ENCODE assay signal across 26 cellular contexts in genomic region chr2:236688563-236689392, GRCh38.
A peak's percentile ranks its signal among the peaks of the same experiment; 100 is the strongest.
DNase-seq lines count a peak whose midpoint lies in the region; ATAC-seq and TF ChIP-seq lines count a peak whose summit lies in the region.
"Had no signal": no experiment of that assay in that cellular context is flagged by ENCODE, and none has a peak within 500 bp of the region (broad histone marks: within the 10 kb centered on the region; RNA-seq: fewer than 3 reads in every experiment).

No MANE protein-coding gene starts in this region.

- CTCF ChIA-PET in RWPE1 (lab: Yijun Ruan, JAX), result interaction anchor here (0.6 kb wide), 1 partner anchor 46 kb away, joined by 4 read pairs; no protein-coding TSS in a partner anchor

- H4K20me1 ChIP-seq in GM23338 (replicated peaks; ENCODE audit: insufficient read depth), result no peaks in the 10 kb centered on the region

- H3K4me1 ChIP-seq in GM23338 (ENCODE audit: insufficient read depth) (peaks cover 8% of the 10 kb centered on the region; the same call in 1 of the 2 replicates), foreskin keratinocyte (peaks cover 29% of the 10 kb centered on the region), trophoblast cell (ENCODE audit: control insufficient read depth in 1 of 2, insufficient read depth in 2 of 2, low read length in 2 of 2) (peaks cover 24 to 30% of the 10 kb centered on the region in 2 experiments)
- H3K4me1 ChIP-seq: parathyroid adenoma, Peyer's patch had no signal

- H3K4me3 ChIP-seq in GM23338, result no peak overlapping the region
- peak overlapping the region; percentile 37 for H3K4me3 ChIP-seq in trophoblast cell (ENCODE audit: low read depth, low read length)
- H3K4me3 ChIP-seq: esophagus squamous epithelium, gastroesophageal sphincter, Peyer's patch, vagina had no signal

- H3K4me1 Mint-ChIP-seq in GM23338, result peaks cover 32% of the 10 kb centered on the region
- H3K4me1 Mint-ChIP-seq: naive thymus-derived CD8-positive, alpha-beta T cell had no signal

- TF ChIP-seq CTCF in GM23338 (conservative IDR thresholded peaks at IDR 0.05; ENCODE audit: low read depth in 2 of 2) (no peak), RWPE1 (conservative IDR thresholded peaks at IDR 0.05; ENCODE audit: low read depth) (no peak), foreskin keratinocyte (conservative IDR thresholded peaks at IDR 0.05) (no peak)

- no peak overlapping the region for H3K4ac ChIP-seq in trophoblast cell (ENCODE audit: low read depth, low read length)

- H2AK5ac ChIP-seq in trophoblast cell (ENCODE audit: low read length), result peak overlapping the region; percentile 79

- H3K9me3 ChIP-seq in trophoblast cell (ENCODE audit: insufficient read depth, low read depth, low read length), result peaks cover 1% of the 10 kb centered on the region
- H3K9me3 ChIP-seq: esophagus squamous epithelium, gastroesophageal sphincter, Peyer's patch, SK-N-SH, vagina had no signal

- H3K4me2 ChIP-seq in GM23338, result no peak overlapping the region
- no peak overlapping the region for H3K4me2 ChIP-seq in trophoblast cell (ENCODE audit: low read length)
- H3K4me2 ChIP-seq: SK-N-SH had no signal

- H3K36me3 Mint-ChIP-seq in GM23338 (ENCODE audit: low read depth), result no peaks in the 10 kb centered on the region
- H3K36me3 Mint-ChIP-seq: activated naive CD8-positive, alpha-beta T cell; CD8-positive, alpha-beta T cell; naive thymus-derived CD8-positive, alpha-beta T cell had no signal

- peak overlapping the region; percentile 76 for H2AFZ ChIP-seq in GM23338
- no peak overlapping the region for H2AFZ ChIP-seq in trophoblast cell (ENCODE audit: insufficient read depth, low read length, poor library complexity)
- H2AFZ ChIP-seq: parathyroid adenoma had no signal

- DNase-seq in GM23338 (ENCODE audit: low spot score) (peak; percentile 9), RWPE1 (ENCODE audit: low spot score) (no peak), foreskin keratinocyte (no peak), trophoblast cell (no peak), G401 (ENCODE audit: low spot score) (no peak), left lobe of liver (ENCODE audit: low spot score) (no peak)
- DNase-seq: activated CD4-positive, alpha-beta T cell treated with anti-CD3 and anti-CD28 coated beads, Interleukin-2, amount 50 U/mL, for 1 hour; CD8-positive, alpha-beta T cell; effector CD8-positive, alpha-beta T cell; esophagus squamous epithelium; Karpas-422; mesendoderm; naive thymus-derived CD8-positive, alpha-beta T cell; NCI-H1048; NCI-H1930; NCI-H446 treated with DMSO at 0.1 percent for 48 hours; NK-92 treated with Interleukin-12 subunit alpha and Interleukin-12 subunit beta, amount 100 ng/mL, for 24 hours; SK-N-SH; T-helper 2 cell; WERI-Rb-1 had no signal

- H3K27me3 ChIP-seq in GM23338 (ENCODE audit: insufficient read depth) (no peaks in the 10 kb centered on the region), foreskin keratinocyte (no peaks in the 10 kb centered on the region), trophoblast cell (ENCODE audit: insufficient read depth, low read length) (no peaks in the 10 kb centered on the region)
- H3K27me3 ChIP-seq: esophagus squamous epithelium, gastroesophageal sphincter, Peyer's patch, vagina had no signal

- no peak overlapping the region for H3K27ac ChIP-seq in GM23338 (ENCODE audit: low read depth)
- peak overlapping the region; percentile 69 for H3K27ac ChIP-seq in RWPE1
- peak overlapping the region; percentile 74 for H3K27ac ChIP-seq in foreskin keratinocyte
- no peak overlapping the region for H3K27ac ChIP-seq in trophoblast cell (ENCODE audit: low read depth, low read length)
- H3K27ac ChIP-seq: gastroesophageal sphincter, parathyroid adenoma, Peyer's patch, vagina, WERI-Rb-1 had no signal

- H3K79me2 ChIP-seq in GM23338 (replicated peaks; ENCODE audit: insufficient read depth) (no peaks in the 10 kb centered on the region), trophoblast cell (ENCODE audit: control insufficient read depth, insufficient read depth, low read length, poor library complexity) (peaks cover 8% of the 10 kb centered on the region)
- H3K79me2 ChIP-seq: parathyroid adenoma had no signal

- H3K9me2 ChIP-seq in GM23338 (ENCODE audit: insufficient read depth), result no peaks in the 10 kb centered on the region
- H3K9me2 ChIP-seq: SK-N-SH had no signal

- peak overlapping the region; percentile 53 for H3K14ac ChIP-seq in trophoblast cell (ENCODE audit: low read length)

- H2BK12ac ChIP-seq in trophoblast cell (ENCODE audit: low read length), result peak overlapping the region; percentile 51

- ATAC-seq in GM23338 (peak; percentile 17; the same call in 2 of the 3 replicates), foreskin keratinocyte (no peak), HG03354 (IDR thresholded peaks at IDR 0.05; ENCODE audit: poor library complexity, severe bottlenecking, unreplicated experiment) (no peak), left lobe of liver (no peak)
- ATAC-seq: CD8-positive, alpha-beta T cell; gastroesophageal sphincter; naive thymus-derived CD8-positive, alpha-beta T cell had no signal

- H4K91ac ChIP-seq in trophoblast cell (ENCODE audit: low read depth, low read length), result no peak overlapping the region

- H3K27ac Mint-ChIP-seq in GM23338, result no peak overlapping the region
- H3K27ac Mint-ChIP-seq: activated naive CD8-positive, alpha-beta T cell; CD8-positive, alpha-beta T cell had no signal

- WGBS in trophoblast cell (ENCODE audit: extremely low coverage, insufficient coverage, insufficient read length), result no CpG with 5 or more reads among the region's 23 CpGs

- H3K4me3 Mint-ChIP-seq in GM23338, result no peak overlapping the region
- H3K4me3 Mint-ChIP-seq: activated naive CD8-positive, alpha-beta T cell; CD8-positive, alpha-beta T cell; naive thymus-derived CD8-positive, alpha-beta T cell had no signal

- in situ Hi-C loops in G401 (cut with HindIII; ENCODE audit: low sequenced_read_pairs), result no loop called here

- no peaks in the 10 kb centered on the region for H3K9me3 Mint-ChIP-seq in GM23338
- H3K9me3 Mint-ChIP-seq: CD8-positive, alpha-beta T cell; naive thymus-derived CD8-positive, alpha-beta T cell had no signal

- H3K27me3 Mint-ChIP-seq in GM23338 (ENCODE audit: insufficient read depth, low read depth, poor library complexity), result peaks cover 8% of the 10 kb centered on the region

- H2BK120ac ChIP-seq in trophoblast cell (ENCODE audit: insufficient read depth, low read length, poor library complexity), result peak overlapping the region; percentile 23

- no peak overlapping the region for H3K9ac ChIP-seq in trophoblast cell (ENCODE audit: low read length)
- H3K9ac ChIP-seq: parathyroid adenoma, SK-N-SH had no signal

- H3K36me3 ChIP-seq in GM23338 (ENCODE audit: insufficient read depth) (no peaks in the 10 kb centered on the region), trophoblast cell (ENCODE audit: control insufficient read depth in 1 of 2, insufficient read depth in 2 of 2, low read length in 2 of 2) (no peaks in the 10 kb centered on the region)
- H3K36me3 ChIP-seq: esophagus squamous epithelium, gastroesophageal sphincter, Peyer's patch, vagina, WERI-Rb-1 had no signal

- no peak overlapping the region for H4K8ac ChIP-seq in trophoblast cell (ENCODE audit: low read depth, low read length)

- peaks cover 42% of the 10 kb centered on the region for H3K79me1 ChIP-seq in trophoblast cell (ENCODE audit: low read length)

- POLR2A ChIA-PET in RWPE1 (lab: Yijun Ruan, JAX; ENCODE audit: low non-redundant PET), result no interaction called here

- no peaks in the 10 kb centered on the region for H3F3A ChIP-seq in GM23338 (replicated peaks; ENCODE audit: low read depth)

- H4K12ac ChIP-seq in trophoblast cell (ENCODE audit: low read depth, low read length), result no peak overlapping the region

- no peak overlapping the region for H3K23ac ChIP-seq in trophoblast cell (ENCODE audit: low read length)

- no peak overlapping the region for H3K18ac ChIP-seq in trophoblast cell (ENCODE audit: low read length)

- H2BK5ac ChIP-seq in trophoblast cell (ENCODE audit: low read depth, low read length, poor library complexity), result no peak overlapping the region

TF ChIP-seq in GM23338, 12 proteins besides CTCF, POLR2A, EP300 and RAD21 (continues in another document):
- TF ChIP-seq POLR2AphosphoS5 (IDR thresholded peaks at IDR 0.05; ENCODE audit: low read depth) (no peak), CREB1 (CRISPR knock-in tag; IDR thresholded peaks at IDR 0.05; ENCODE audit: low read depth) (no peak), ZNF331 (CRISPR knock-in tag; IDR thresholded peaks at IDR 0.05; ENCODE audit: low read depth) (no peak), NANOG (IDR thresholded peaks at IDR 0.05; ENCODE audit: borderline replicate concordance) (no peak), REST (IDR thresholded peaks at IDR 0.05; ENCODE audit: unreplicated experiment) (no peak), EZH2phosphoT487 (IDR thresholded peaks at IDR 0.05; ENCODE audit: unreplicated experiment) (no peak)

Comparison
In these comparisons a context has a peak if more than half of its experiments do, and no peak if none do; other contexts are left out.
1. H3K27ac ChIP-seq: peak in RWPE1 (single experiment) and foreskin keratinocyte (single experiment); none in GM23338 (single experiment) and trophoblast cell (single experiment).